Comparison of ENCODE assay signal across 6 cellular contexts in genomic region chr4:127916512-127916911, GRCh38.
"Had no signal": no experiment of that assay in that cellular context is flagged by ENCODE, and none has a peak within 500 bp of the region (broad histone marks: within the 10 kb centered on the region; RNA-seq: fewer than 3 reads in every experiment).

No MANE protein-coding gene starts in this region.

- ATAC-seq: HCT116 had no signal

- H2AFZ ChIP-seq: GM23248 had no signal

- H3K4me3 ChIP-seq: GM23248, HAP-1 had no signal

- H3K27ac ChIP-seq: GM23248 had no signal

- H3K9ac ChIP-seq: GM23248 had no signal

- H3K9me3 ChIP-seq: HAP-1 had no signal

- H3K4me1 ChIP-seq: HAP-1 had no signal

- DNase-seq: GM23248, GOT3, H7, KBM-7 had no signal
